ENCODE assay signal across 8 cellular contexts in genomic region chr4:5710065-5710961, GRCh38. TPM values are rescaled to one million over a fixed set of nuclear protein-coding genes. Genes with fewer than 3 reads are reported as not detected.
DNase-seq lines count a peak whose midpoint lies in the region; ATAC-seq and TF ChIP-seq lines count a peak whose summit lies in the region.

No MANE protein-coding gene starts in this region.

- intact Hi-C loops in colonic mucosa (cut with DNase I) (no loop called here), lower leg skin (cut with DNase I; ENCODE audit: low total_unique reads) (no loop called here), uterus (cut with DNase I; ENCODE audit: low total_unique reads) (no loop called here)

- TF ChIP-seq POLR2A in lower leg skin (IDR thresholded peaks at IDR 0.05) (no peak), uterus (IDR thresholded peaks at IDR 0.05) (no peak), GM18505 (IDR thresholded peaks at IDR 0.05; ENCODE audit: borderline replicate concordance, extremely low read depth, insufficient read depth, insufficient read length) (no peak)

- no peak for TF ChIP-seq CTCF in colonic mucosa (IDR thresholded peaks at IDR 0.05)
- peak in 1 of 3 donors; percentile 14 for TF ChIP-seq CTCF in lower leg skin (IDR thresholded peaks at IDR 0.05)
- TF ChIP-seq CTCF in uterus (IDR thresholded peaks at IDR 0.05) = peak in 2 of 4 experiments; percentile 33 to 44

- H3K9me3 ChIP-seq in MG63 = no peaks in the 10 kb centered on the region
- no peaks in the 10 kb centered on the region for H3K9me3 ChIP-seq in colonic mucosa
- H3K9me3 ChIP-seq in uterus = peaks cover 0 to 4% of the 10 kb centered on the region in 2 donors

- H3K36me3 ChIP-seq in MG63 (no peaks in the 10 kb centered on the region), colonic mucosa (no peaks in the 10 kb centered on the region), uterus (no peaks in the 10 kb centered on the region)

- peak overlapping the region in 1 of 2 donors; percentile 60 for H3K9ac ChIP-seq in colonic mucosa (ENCODE audit: low read depth in 2 of 2, low read length in 2 of 2)

- ATAC-seq in GM19035 (IDR thresholded peaks at IDR 0.05; ENCODE audit: unreplicated experiment) (no peak), GM18505 (IDR thresholded peaks at IDR 0.05; ENCODE audit: unreplicated experiment) (no peak)

- H3K27ac ChIP-seq in colonic mucosa = no peak overlapping the region
- H3K27ac ChIP-seq in uterus = peak overlapping the region; percentile 84 to 90

- peak overlapping the region; percentile 49 for H3K4me3 ChIP-seq in MG63
- H3K4me3 ChIP-seq in colonic mucosa = peak overlapping the region; percentile 7
- peak overlapping the region; percentile 12 for H3K4me3 ChIP-seq in lower leg skin (ENCODE audit: low read depth, poor library complexity, severe bottlenecking)
- peak overlapping the region; percentile 53 to 55 for H3K4me3 ChIP-seq in uterus

- 15 to 17% methylated on average over 13 of the region's 13 CpGs for WGBS in lower leg skin, 2 donors

- H3K27me3 ChIP-seq in MG63 (no peaks in the 10 kb centered on the region), colonic mucosa (no peaks in the 10 kb centered on the region), uterus (no peaks in the 10 kb centered on the region)

- DNase-seq in DMS114 treated with DMSO at 0.1 percent for 48 hours (lab: John Stamatoyannopoulos, UW; ENCODE audit: unreplicated experiment) (peak; percentile 33), MG63 (peak; percentile 8), colonic mucosa (no peak), lower leg skin (ENCODE audit: low spot score in 2 of 2) (peak in 1 of 2 donors; percentile 76), uterus (no peak), OCI-M1 (lab: John Stamatoyannopoulos, UW) (no peak)

- H3K4me1 ChIP-seq in colonic mucosa = no peaks in the 10 kb centered on the region
- H3K4me1 ChIP-seq in uterus = peaks cover 8 to 19% of the 10 kb centered on the region in 2 donors

RNA-seq across cellular contexts. Expression of gene EVC, which starts 0.7 kb away (rescaled TPM):
- 3.0 and 4.6 TPM in 2 replicates for total RNA-seq in MG63 (2014; rRNA removed; shearing (Covaris generic); ENCODE audit: low replicate concordance)
- total RNA-seq in colonic mucosa = 1 to 10 TPM; 1.1 to 4.1 TPM
- total RNA-seq in lower leg skin = 10 to 100 TPM; 12.2 to 24.1 (median 22.3) TPM
- total RNA-seq in uterus = 10 to 100 TPM in 3 of 4 donors, 1 to 10 TPM in 1; 4.9 to 48.3 (median 38.0) TPM

RNA-seq across cellular contexts. Expression of gene EVC2, which starts 2.0 kb away (rescaled TPM):
- total RNA-seq in MG63 (2014; rRNA removed; shearing (Covaris generic); ENCODE audit: low replicate concordance) = not detected in 2 replicates
- total RNA-seq in colonic mucosa = under 1 TPM; 0.49 to 0.93 TPM
- total RNA-seq in lower leg skin = 10 to 100 TPM in 2 of 4 donors, 1 to 10 TPM in 2; 8.0 to 15.1 (median 11.5) TPM
- total RNA-seq in uterus = 10 to 100 TPM in 3 of 4 donors, 1 to 10 TPM in 1; 5.6 to 21.8 (median 14.8) TPM

Comparison
In these comparisons a context has a peak if more than half of its experiments do, and no peak if none do; other contexts are left out.
1. DNase-seq: peak in DMS114 treated with DMSO at 0.1 percent for 48 hours (single experiment) and MG63 (single experiment); none in colonic mucosa (single experiment), uterus (0 of 2) and OCI-M1 (single experiment).
2. Peak in every context shown above with its lines, with median percentiles within 50 percentile points of each other: H3K4me3 ChIP-seq.